ENCODE assay signal across 21 cellular contexts in genomic region chr1:147163019-147163418, GRCh38. TPM values are rescaled to one million over a fixed set of nuclear protein-coding genes. Genes with fewer than 3 reads are reported as not detected.
DNase-seq lines count a peak whose midpoint lies in the region; ATAC-seq, FAIRE-seq and TF ChIP-seq lines count a peak whose summit lies in the region.
"Had no signal": no experiment of that assay in that cellular context is flagged by ENCODE, and none has a peak within 500 bp of the region (broad histone marks: within the 10 kb centered on the region; RNA-seq: fewer than 3 reads in every experiment).

No MANE protein-coding gene starts in this region.

- intact Hi-C loops in HepG2 (cut with micrococcal nuclease; ENCODE audit: unreplicated experiment) (no loop called here), right lobe of liver (cut with DNase I) (no loop called here), lower lobe of right lung (cut with DNase I) (no loop called here)

- TF ChIP-seq RAD21 in HepG2 (CRISPR knock-in tag; IDR thresholded peaks at IDR 0.05): no peak

- H3K27ac ChIP-seq in HepG2 (ENCODE audit: extremely low read length, insufficient read depth, low read length): no peak overlapping the region
- no peak overlapping the region for H3K27ac ChIP-seq in right lobe of liver
- H3K27ac ChIP-seq in RWPE2 (ENCODE audit: poor library complexity, severe bottlenecking): peak overlapping the region; percentile 92
- H3K27ac ChIP-seq in keratinocyte (ENCODE audit: control insufficient read depth, insufficient read depth, low read length): peak overlapping the region; percentile 7
- H3K27ac ChIP-seq in lower lobe of right lung: no peak overlapping the region
- H3K27ac ChIP-seq: 22Rv1; A549; BLaER1 treated with 17β-estradiol and CSF1 and Interleukin-3, amounts not matched to agents 10 nM and 100 nM; C4-2B had no signal

- H3K9me1 ChIP-seq in keratinocyte (ENCODE audit: control insufficient read depth, extremely low read depth, insufficient read depth, low read length): peaks cover 2% of the 10 kb centered on the region

- no peak for TF ChIP-seq CTCF in HepG2 (CRISPR knock-in tag; IDR thresholded peaks at IDR 0.05)
- TF ChIP-seq CTCF in right lobe of liver (IDR thresholded peaks at IDR 0.05): no peak
- TF ChIP-seq CTCF in RWPE2 (IDR thresholded peaks at IDR 0.05; ENCODE audit: poor library complexity, severe bottlenecking): no peak
- TF ChIP-seq CTCF in keratinocyte (optimal IDR thresholded peaks at IDR 0.05 in 1 of 3, IDR thresholded peaks at IDR 0.05 in 1 of 3, conservative IDR thresholded peaks at IDR 0.05 in 1 of 3; ENCODE audit: extremely low read depth in 1 of 3, insufficient read depth in 2 of 3, low read length in 3 of 3): no peak
- TF ChIP-seq CTCF in lower lobe of right lung (IDR thresholded peaks at IDR 0.05): no peak

- dilution Hi-C loops in keratinocyte (cut with MboI; ENCODE audit: extremely low pct_ligation_motif_present, low sequenced_read_pairs): no loop called here

- H3K36me3 ChIP-seq in HepG2 (replicated peaks in 1 of 2; ENCODE audit: control insufficient read depth in 1 of 2, insufficient read depth in 2 of 2, low read length in 2 of 2): peaks cover 17 to 90% of the 10 kb centered on the region in 2 experiments
- H3K36me3 ChIP-seq in right lobe of liver: peaks cover 0 to 74% (median 36%) of the 10 kb centered on the region in 4 donors
- peaks cover 90% of the 10 kb centered on the region for H3K36me3 ChIP-seq in RWPE2 (ENCODE audit: low read depth)
- H3K36me3 ChIP-seq in keratinocyte (ENCODE audit: control insufficient read depth in 2 of 2, extremely low read depth in 1 of 2, insufficient read depth in 2 of 2, low read length in 2 of 2): peaks cover 18 to 39% of the 10 kb centered on the region in 2 experiments
- peaks cover 74% of the 10 kb centered on the region for H3K36me3 ChIP-seq in lower lobe of right lung

- H4K20me1 ChIP-seq in HepG2 (ENCODE audit: insufficient read depth, low read length): peaks cover 21% of the 10 kb centered on the region; the same call in 1 of the 2 replicates
- H4K20me1 ChIP-seq in keratinocyte (ENCODE audit: control insufficient read depth, extremely low read depth, insufficient read depth, low read length): no peaks in the 10 kb centered on the region
- H4K20me1 ChIP-seq: BLaER1 treated with 17β-estradiol and CSF1 and Interleukin-3, amounts not matched to agents 10 nM and 100 nM had no signal

- H3K79me2 ChIP-seq in HepG2 (ENCODE audit: insufficient read depth, low read length): peaks cover 64% of the 10 kb centered on the region
- peaks cover 44% of the 10 kb centered on the region for H3K79me2 ChIP-seq in keratinocyte (ENCODE audit: control insufficient read depth, insufficient read depth, low read length)

- H3K4me1 ChIP-seq in HepG2 (ENCODE audit: insufficient read depth, low read length) (peaks cover 33% of the 10 kb centered on the region), right lobe of liver (peaks cover 0 to 9% (median 3%) of the 10 kb centered on the region in 4 donors), RWPE2 (ENCODE audit: insufficient read depth, poor library complexity, severe bottlenecking) (peaks cover 37% of the 10 kb centered on the region), keratinocyte (ENCODE audit: control insufficient read depth, extremely low read depth, insufficient read depth, low read length) (peaks cover 44% of the 10 kb centered on the region), lower lobe of right lung (no peaks in the 10 kb centered on the region)
- H3K4me1 ChIP-seq: BLaER1 treated with 17β-estradiol and CSF1 and Interleukin-3, amounts not matched to agents 10 nM and 100 nM had no signal

- H3K9ac ChIP-seq in HepG2 (ENCODE audit: insufficient read depth, low read depth, low read length) (no peak overlapping the region), keratinocyte (ENCODE audit: control insufficient read depth, extremely low read depth, insufficient read depth, low read length) (no peak overlapping the region)
- H3K9ac ChIP-seq: BLaER1 treated with 17β-estradiol and CSF1 and Interleukin-3, amounts not matched to agents 10 nM and 100 nM had no signal

- TF ChIP-seq EP300 in HepG2 (IDR thresholded peaks at IDR 0.05; ENCODE audit: low read depth in 2 of 2, low read length in 2 of 2): no peak
- no peak for TF ChIP-seq EP300 in HepG2 (CRISPR knock-in tag; IDR thresholded peaks at IDR 0.05; ENCODE audit: borderline replicate concordance)

- no peak overlapping the region for H2AFZ ChIP-seq in HepG2 (ENCODE audit: low read length)
- no peak overlapping the region for H2AFZ ChIP-seq in keratinocyte (ENCODE audit: control insufficient read depth, low read length)

- no peak for FAIRE-seq in HepG2 (lab: Jason Lieb, UNC)
- FAIRE-seq in keratinocyte (lab: Jason Lieb, UNC): no peak
- FAIRE-seq: A549, D721Med, G401.6, GM12891, GM19239 had no signal

- CTCF ChIA-PET in HepG2 (lab: Yijun Ruan, JAX; ENCODE audit: low intra/inter-chr PET ratio, low total read pairs): no interaction called here

- H3K4me3 ChIP-seq in HepG2 (replicated peaks in 1 of 3; ENCODE audit: insufficient read depth in 1 of 3, low read depth in 2 of 3, low read length in 3 of 3) (no peak overlapping the region), right lobe of liver (no peak overlapping the region), RWPE2 (ENCODE audit: severe bottlenecking) (no peak overlapping the region), keratinocyte (ENCODE audit: control insufficient read depth in 2 of 3, extremely low read depth in 1 of 3, insufficient read depth in 2 of 3, low read depth in 1 of 3, low read length in 3 of 3) (no peak overlapping the region), lower lobe of right lung (no peak overlapping the region)
- H3K4me3 ChIP-seq: A549; BLaER1 treated with 17β-estradiol and CSF1 and Interleukin-3, amounts not matched to agents 10 nM and 100 nM had no signal

- H3K9me3 ChIP-seq in HepG2 (ENCODE audit: low read length) (no peaks in the 10 kb centered on the region), right lobe of liver (no peaks in the 10 kb centered on the region), RWPE2 (ENCODE audit: severe bottlenecking) (no peaks in the 10 kb centered on the region), keratinocyte (ENCODE audit: control insufficient read depth, low read depth, low read length) (no peaks in the 10 kb centered on the region), lower lobe of right lung (no peaks in the 10 kb centered on the region)
- H3K9me3 ChIP-seq: A549; BLaER1 treated with 17β-estradiol and CSF1 and Interleukin-3, amounts not matched to agents 10 nM and 100 nM; Caco-2 had no signal

- in situ Hi-C loops in HepG2 (cut with HindIII; ENCODE audit: extremely low pct_ligation_motif_present, low pct_unique_long_range_greater_than_20kb): no loop called here

- BruUV-seq in HepG2 (replicated peaks; lab: Mats Ljungman, UMichigan): no TSS peak

- POLR2A ChIA-PET in HepG2 (lab: Yijun Ruan, JAX): no interaction called here

- no peak for DNase-seq in HepG2 (ENCODE audit: low spot score)
- no peak for DNase-seq in right lobe of liver
- DNase-seq in RWPE2 (ENCODE audit: low spot score): no peak
- no peak for DNase-seq in keratinocyte (ENCODE audit: low read depth, low spot score)
- DNase-seq in lower lobe of right lung: no peak
- DNase-seq: AML-193; Caco-2; Calu3; CD4-positive, alpha-beta T cell; CD8-positive, alpha-beta T cell; DMS79 treated with DMSO at 0.1 percent for 48 hours; GF-D8 had no signal

- ATAC-seq in HepG2 (no peak), right lobe of liver (no peak), RWPE2 (ENCODE audit: low read depth) (no peak), GM19397 (IDR thresholded peaks at IDR 0.05; ENCODE audit: unreplicated experiment) (no peak), lower lobe of right lung (no peak)
- ATAC-seq: A549; CD8-positive, alpha-beta T cell had no signal

- H3K4me2 ChIP-seq in HepG2 (ENCODE audit: low read depth, low read length) (no peak overlapping the region), keratinocyte (ENCODE audit: control insufficient read depth, extremely low read depth, insufficient read depth, low read depth, low read length) (no peak overlapping the region)
- H3K4me2 ChIP-seq: A549; BLaER1 treated with 17β-estradiol and CSF1 and Interleukin-3, amounts not matched to agents 10 nM and 100 nM had no signal

- TF ChIP-seq POLR2A in HepG2 (IDR thresholded peaks at IDR 0.05; ENCODE audit: insufficient read depth in 1 of 2, low read depth in 2 of 2, low read length in 2 of 2) (no peak), right lobe of liver (IDR thresholded peaks at IDR 0.05) (no peak)

- no peaks in the 10 kb centered on the region for H3K27me3 ChIP-seq in HepG2 (ENCODE audit: control insufficient read depth in 1 of 2, insufficient read depth in 2 of 2, low read length in 2 of 2)
- no peaks in the 10 kb centered on the region for H3K27me3 ChIP-seq in right lobe of liver
- H3K27me3 ChIP-seq in RWPE2 (ENCODE audit: insufficient read depth, poor library complexity, severe bottlenecking): no peaks in the 10 kb centered on the region
- H3K27me3 ChIP-seq in keratinocyte (ENCODE audit: control insufficient read depth, extremely low read depth, insufficient read depth, low read length): no peaks in the 10 kb centered on the region
- no peaks in the 10 kb centered on the region for H3K27me3 ChIP-seq in lower lobe of right lung (ENCODE audit: low read depth)
- H3K27me3 ChIP-seq: BLaER1 treated with 17β-estradiol and CSF1 and Interleukin-3, amounts not matched to agents 10 nM and 100 nM had no signal

- WGBS in HepG2 (ENCODE audit: low lambda C conversion rate): 88% methylated on average over 1 of the region's 1 CpG
- 100% methylated on average over 1 of the region's 1 CpG for WGBS in right lobe of liver (ENCODE audit: insufficient coverage, low coverage, low lambda C conversion rate, missing lambda C conversion rate)

RNA-seq across cellular contexts. Expression of gene PRKAB2, which starts 9.3 kb away (rescaled TPM):
- total RNA-seq in HepG2 (2016; rRNA removed; fragmentation: Illumina TruSeq; extraction: Trizol): 43.3 and 44.0 TPM in 2 replicates
- 5.9 and 6.7 TPM in 2 replicates for total RNA-seq in HepG2 (2016; cell fraction: cytosol; rRNA removed; fragmentation: Illumina TruSeq; extraction: Trizol; ENCODE audit: low read depth)
- total RNA-seq in HepG2 (2016; cell fraction: insoluble cytoplasmic fraction; rRNA removed; fragmentation: Illumina TruSeq; extraction: Trizol): 40.9 and 45.3 TPM in 2 replicates
- 23.1 and 25.7 TPM in 2 replicates for total RNA-seq in HepG2 (2016; cell fraction: membrane; rRNA removed; fragmentation: Illumina TruSeq; extraction: Trizol)
- total RNA-seq in HepG2 (2016; cell fraction: nucleus; rRNA removed; fragmentation: Illumina TruSeq; extraction: Trizol): 86.1 and 92.6 TPM in 2 replicates
- 97.3 and 118 TPM in 2 replicates for polyA plus RNA-seq in HepG2 (2011; rRNA removed)
- 34.7 and 49.1 TPM in 2 replicates for polyA plus RNA-seq in HepG2 (2011; cell fraction: cytosol; rRNA removed)
- polyA plus RNA-seq in HepG2 (2011; cell fraction: nucleus; rRNA removed): 185 and 187 TPM in 2 replicates
- 51.4 and 62.8 TPM in 2 replicates for polyA plus RNA-seq in HepG2 (2012)
- polyA plus RNA-seq in HepG2 (2016; cell fraction: cytosol; fragmentation: Illumina TruSeq; extraction: Trizol; ENCODE audit: low read depth): 5.5 and 5.6 TPM in 2 replicates
- 32.6 and 34.9 TPM in 2 replicates for polyA plus RNA-seq in HepG2 (2016; cell fraction: insoluble cytoplasmic fraction; fragmentation: Illumina TruSeq; extraction: Trizol; ENCODE audit: low read depth)
- 15.9 and 16.3 TPM in 2 replicates for polyA plus RNA-seq in HepG2 (2016; cell fraction: membrane; fragmentation: Illumina TruSeq; extraction: Trizol; ENCODE audit: low read depth)
- 108 and 114 TPM in 2 replicates for polyA plus RNA-seq in HepG2 (2016; cell fraction: nucleus; fragmentation: Illumina TruSeq; extraction: Trizol; ENCODE audit: insufficient read depth, low read depth)
- 16.7 and 59.0 TPM in 2 replicates for polyA minus RNA-seq in HepG2 (2011; rRNA and poly(A)+ RNA removed; ENCODE audit: low replicate concordance)
- polyA minus RNA-seq in HepG2 (2011; cell fraction: cytosol; rRNA and poly(A)+ RNA removed): 29.4 and 33.7 TPM in 2 replicates
- 158 and 185 TPM in 2 replicates for polyA minus RNA-seq in HepG2 (2011; cell fraction: nucleus; rRNA and poly(A)+ RNA removed)
- 10 to 100 TPM; 10.8 to 54.0 (median 25.9) TPM for total RNA-seq in right lobe of liver
- 20.9 to 39.9 TPM (median 35.6 TPM) in 3 replicates for polyA plus RNA-seq in keratinocyte
- 9.5 TPM for polyA plus RNA-seq in keratinocyte (2011; ENCODE audit: low read depth)
- 13.5 and 29.8 TPM in 2 replicates for polyA plus RNA-seq in keratinocyte (2011; cell fraction: cytosol; rRNA removed)
- 48.3 and 61.4 TPM in 2 replicates for polyA plus RNA-seq in keratinocyte (2011; cell fraction: nucleus; rRNA removed)
- 12.8 and 14.2 TPM in 2 replicates for polyA plus RNA-seq in keratinocyte (2012; ENCODE audit: low replicate concordance)
- 7.3 to 31.5 TPM (median 26.2 TPM) in 3 replicates for polyA minus RNA-seq in keratinocyte
- 17.5 TPM for polyA minus RNA-seq in keratinocyte (2011; cell fraction: cytosol; rRNA and poly(A)+ RNA removed)
- polyA minus RNA-seq in keratinocyte (2011; cell fraction: nucleus; rRNA and poly(A)+ RNA removed): 22.2 and 34.9 TPM in 2 replicates
- total RNA-seq in lower lobe of right lung: 11.3 TPM

Comparison
In these comparisons a context has a peak if more than half of its experiments do, and no peak if none do; other contexts are left out.
1. H3K27ac ChIP-seq: peak in RWPE2 (single experiment) and keratinocyte (single experiment); none in HepG2 (single experiment), right lobe of liver (0 of 3) and lower lobe of right lung (single experiment).